17 cellular contexts compared by ENCODE assay signal in the genomic region with DNA sequence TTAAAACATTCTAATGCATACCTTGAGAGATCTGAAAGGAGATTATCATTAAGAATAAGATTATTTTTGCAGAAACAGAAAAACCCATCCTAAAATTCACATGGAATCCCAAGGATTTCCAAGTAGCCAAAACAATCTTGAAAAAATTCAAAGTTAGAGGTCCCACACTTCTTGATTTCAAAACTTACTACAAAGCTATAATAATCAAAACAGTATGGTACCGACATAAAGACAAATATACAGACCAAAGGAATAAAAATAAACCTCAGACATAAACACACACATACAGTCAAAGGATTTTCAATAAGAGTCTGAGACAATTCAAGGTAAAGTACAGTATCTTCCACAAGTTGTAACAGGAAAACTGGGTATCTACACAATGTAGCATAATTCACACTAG. TPM values are rescaled to one million over a fixed set of nuclear protein-coding genes. Genes with fewer than 3 reads are reported as not detected.
DNase-seq lines count a peak whose midpoint lies in the region; ATAC-seq, FAIRE-seq and TF ChIP-seq lines count a peak whose summit lies in the region.
"Had no signal": no experiment of that assay in that cellular context is flagged by ENCODE, and none has a peak within 500 bp of the region (broad histone marks: within the 10 kb centered on the region; RNA-seq: fewer than 3 reads in every experiment).

No MANE protein-coding gene starts in this region.

- H2AFZ ChIP-seq in astrocyte (ENCODE audit: low read depth, low read length), result no peak overlapping the region

- ATAC-seq in activated CD8-positive, alpha-beta memory T cell treated with anti-CD3 and anti-CD28 coated beads, Interleukin-2, amount 10 ng/mL, durations not matched to agents 7 days and 5 days, result no peak

- no peak overlapping the region for H3K9ac ChIP-seq in astrocyte (ENCODE audit: low read length)

- no peak overlapping the region for H3K4me3 ChIP-seq in CD4-positive, alpha-beta memory T cell (ENCODE audit: low read length in 2 of 2)
- H3K4me3 ChIP-seq in astrocyte (ENCODE audit: insufficient read depth, low read depth, low read length) (no peak overlapping the region), Caco-2 (ENCODE audit: low read depth, low read length) (no peak overlapping the region)

- peaks cover 5% of the 10 kb centered on the region for H3K9me3 Mint-ChIP-seq in activated CD8-positive, alpha-beta memory T cell treated with anti-CD3 and anti-CD28 coated beads, Interleukin-2, amount 10 ng/mL, durations not matched to agents 7 days and 5 days (ENCODE audit: low read depth)
- peaks cover 0 to 6% (median 3%) of the 10 kb centered on the region in 8 donors for H3K9me3 Mint-ChIP-seq in CD4-positive, alpha-beta memory T cell
- H3K9me3 Mint-ChIP-seq in astrocyte (ENCODE audit: unreplicated experiment) (peaks cover 5% of the 10 kb centered on the region), Caco-2 (ENCODE audit: unreplicated experiment) (peaks cover 18% of the 10 kb centered on the region)

- peaks cover 56% of the 10 kb centered on the region for H3K36me3 Mint-ChIP-seq in activated CD8-positive, alpha-beta memory T cell treated with anti-CD3 and anti-CD28 coated beads, Interleukin-2, amount 10 ng/mL, durations not matched to agents 7 days and 5 days
- peaks cover 11 to 25% of the 10 kb centered on the region in 2 donors for H3K36me3 Mint-ChIP-seq in CD4-positive, alpha-beta memory T cell
- peaks cover 9% of the 10 kb centered on the region for H3K36me3 Mint-ChIP-seq in astrocyte (ENCODE audit: low read depth, unreplicated experiment)
- no peaks in the 10 kb centered on the region for H3K36me3 Mint-ChIP-seq in Caco-2 (ENCODE audit: insufficient read depth, unreplicated experiment)
- H3K36me3 Mint-ChIP-seq: IgD-negative memory B cell had no signal

- no peak overlapping the region for H3K27ac ChIP-seq in CD4-positive, alpha-beta memory T cell (ENCODE audit: low read depth, low read length)
- H3K27ac ChIP-seq in astrocyte (ENCODE audit: low read depth, low read length), result no peak overlapping the region
- H3K27ac ChIP-seq: C4-2B had no signal

- POLR2A ChIA-PET in CD4-positive, alpha-beta memory T cell (lab: Charles Lee; ENCODE audit: partially characterized antibody), result interaction anchor here (1.5 kb wide), 1 partner anchor 16 kb away, joined by 5 read pairs; a partner anchor contains a TSS
- POLR2A ChIA-PET in Caco-2 (lab: Charles Lee), result no interaction called here

- H4K20me1 ChIP-seq in astrocyte (ENCODE audit: insufficient read depth, low read length), result peaks cover 68% of the 10 kb centered on the region

- BruUV-seq in Caco-2 (replicated peaks; lab: Mats Ljungman, UMichigan), result no TSS peak

- TF ChIP-seq CTCF in astrocyte (IDR thresholded peaks at IDR 0.05; ENCODE audit: insufficient read depth, low read depth, low read length) (no peak), Caco-2 (IDR thresholded peaks at IDR 0.05; ENCODE audit: insufficient read depth in 1 of 2, low read depth in 1 of 2, low read length in 1 of 2, severe bottlenecking in 1 of 2, unreplicated experiment in 1 of 2) (no peak)

- H3K4me3 Mint-ChIP-seq in activated CD8-positive, alpha-beta memory T cell treated with anti-CD3 and anti-CD28 coated beads, Interleukin-2, amount 10 ng/mL, durations not matched to agents 7 days and 5 days, result peak overlapping the region; percentile 64
- peak overlapping the region in 7 of 8 donors; percentile 28 to 71 (median 64) for H3K4me3 Mint-ChIP-seq in CD4-positive, alpha-beta memory T cell
- H3K4me3 Mint-ChIP-seq in astrocyte (ENCODE audit: unreplicated experiment), result no peak overlapping the region
- H3K4me3 Mint-ChIP-seq in Caco-2 (ENCODE audit: unreplicated experiment), result no peak overlapping the region

- H3K27ac Mint-ChIP-seq in activated CD8-positive, alpha-beta memory T cell treated with anti-CD3 and anti-CD28 coated beads, Interleukin-2, amount 10 ng/mL, durations not matched to agents 7 days and 5 days, result peak overlapping the region; percentile 77
- H3K27ac Mint-ChIP-seq in CD4-positive, alpha-beta memory T cell, result peak overlapping the region in 2 of 7 donors; percentile 7 to 26
- H3K27ac Mint-ChIP-seq in astrocyte (ENCODE audit: unreplicated experiment) (no peak overlapping the region), Caco-2 (ENCODE audit: unreplicated experiment) (no peak overlapping the region)

- peaks cover 44% of the 10 kb centered on the region for H3K4me1 ChIP-seq in CD4-positive, alpha-beta memory T cell (ENCODE audit: insufficient read depth, low read length)
- H3K4me1 ChIP-seq in astrocyte (ENCODE audit: insufficient read depth, low read length) (peaks cover 2% of the 10 kb centered on the region), Caco-2 (peaks cover 1% of the 10 kb centered on the region)

- FAIRE-seq in astrocyte (lab: Jason Lieb, UNC) (peak; percentile 5), islet of Langerhans (lab: Jason Lieb, UNC) (peak; percentile 41)

- H3K27me3 Mint-ChIP-seq in activated CD8-positive, alpha-beta memory T cell treated with anti-CD3 and anti-CD28 coated beads, Interleukin-2, amount 10 ng/mL, durations not matched to agents 7 days and 5 days, result no peaks in the 10 kb centered on the region
- no peaks in the 10 kb centered on the region for H3K27me3 Mint-ChIP-seq in CD4-positive, alpha-beta memory T cell
- H3K27me3 Mint-ChIP-seq in astrocyte (ENCODE audit: low read depth, unreplicated experiment) (no peaks in the 10 kb centered on the region), Caco-2 (ENCODE audit: insufficient read depth, unreplicated experiment) (no peaks in the 10 kb centered on the region)
- H3K27me3 Mint-ChIP-seq: IgD-negative memory B cell had no signal

- no peak overlapping the region for H3K4me2 ChIP-seq in astrocyte (ENCODE audit: low read length)

- peaks cover 50% of the 10 kb centered on the region for H3K4me1 Mint-ChIP-seq in activated CD8-positive, alpha-beta memory T cell treated with anti-CD3 and anti-CD28 coated beads, Interleukin-2, amount 10 ng/mL, durations not matched to agents 7 days and 5 days
- peaks cover 39 to 58% (median 42%) of the 10 kb centered on the region in 4 donors for H3K4me1 Mint-ChIP-seq in CD4-positive, alpha-beta memory T cell
- H3K4me1 Mint-ChIP-seq in astrocyte (ENCODE audit: low read depth, unreplicated experiment) (no peaks in the 10 kb centered on the region), Caco-2 (ENCODE audit: low read depth, unreplicated experiment) (peaks cover 13% of the 10 kb centered on the region)

- H3K79me2 ChIP-seq in astrocyte (ENCODE audit: insufficient read depth, low read length), result peaks cover 84% of the 10 kb centered on the region

- H3K36me3 ChIP-seq in CD4-positive, alpha-beta memory T cell (ENCODE audit: insufficient read depth, low read length), result no peaks in the 10 kb centered on the region
- no peaks in the 10 kb centered on the region for H3K36me3 ChIP-seq in astrocyte (ENCODE audit: insufficient read depth, low read length)
- H3K36me3 ChIP-seq in Caco-2 (ENCODE audit: control insufficient read depth, insufficient read depth, low read length), result no peaks in the 10 kb centered on the region

- CTCF ChIA-PET in activated CD8-positive, alpha-beta memory T cell treated with anti-CD3 and anti-CD28 coated beads, Interleukin-2, amount 10 ng/mL, durations not matched to agents 7 days and 5 days (lab: Charles Lee), result interaction anchor here (1.2 to 1.4 kb wide), 2 partner anchors 14 to 115 kb away, joined by 3 read pairs; no protein-coding TSS in a partner anchor
- CTCF ChIA-PET in CD4-positive, alpha-beta memory T cell (lab: Charles Lee; ENCODE audit: partially characterized antibody), result interaction anchor here (1.8 kb wide), 1 partner anchor 14 kb away, joined by 5 read pairs; no protein-coding TSS in a partner anchor
- CTCF ChIA-PET in Caco-2 (lab: Charles Lee), result no interaction called here

- no peak for DNase-seq in activated CD8-positive, alpha-beta memory T cell treated with anti-CD3 and anti-CD28 coated beads, Interleukin-2, amount 10 ng/mL, durations not matched to agents 7 days and 5 days
- no peak for DNase-seq in activated CD8-positive, alpha-beta memory T cell treated with anti-CD3 and anti-CD28 coated beads, Interleukin-2, amount 50 U/mL, for 4 hours
- DNase-seq in CD4-positive, alpha-beta memory T cell, result no peak
- no peak for DNase-seq in astrocyte (ENCODE audit: low read depth)
- DNase-seq in epidermal melanocyte (ENCODE audit: insufficient read length, low spot score), result no peak
- no peak for DNase-seq in Caco-2
- DNase-seq: DMS53; H7; NCI-H1105 treated with DMSO at 0.1 percent for 48 hours; NCI-H1694 treated with DMSO at 0.1 percent for 48 hours; NCI-H345; NCI-H69; NK-92 treated with Interleukin-12 subunit alpha and Interleukin-12 subunit beta, amount 100 ng/mL, for 24 hours; SHP77 treated with DMSO at 0.1 percent for 48 hours had no signal

- intact Hi-C loops in CD4-positive, alpha-beta memory T cell (cut with micrococcal nuclease), result no loop called here
- intact Hi-C loops in Caco-2 (cut with micrococcal nuclease; ENCODE audit: unreplicated experiment), result no loop called here

- H3K9me3 ChIP-seq in CD4-positive, alpha-beta memory T cell (ENCODE audit: control insufficient read depth in 1 of 2, low read length in 2 of 2), result no peaks in the 10 kb centered on the region
- H3K9me3 ChIP-seq in astrocyte (ENCODE audit: insufficient read depth, low read depth, low read length) (no peaks in the 10 kb centered on the region), Caco-2 (no peaks in the 10 kb centered on the region)

- H3K27me3 ChIP-seq in CD4-positive, alpha-beta memory T cell (ENCODE audit: insufficient read depth, low read length), result no peaks in the 10 kb centered on the region
- H3K27me3 ChIP-seq in astrocyte (ENCODE audit: insufficient read depth, low read length) (no peaks in the 10 kb centered on the region), Caco-2 (replicated peaks; ENCODE audit: control insufficient read depth, insufficient read depth, low read length) (no peaks in the 10 kb centered on the region)

RNA-seq across cellular contexts. Expression of a gene that starts 16.2 kb away (rescaled TPM):
- 10 to 100 TPM; 13.3 to 19.1 TPM for total RNA-seq in activated CD8-positive, alpha-beta memory T cell treated with anti-CD3 and anti-CD28 coated beads, Interleukin-2, amount 10 ng/mL, durations not matched to agents 7 days and 5 days
- total RNA-seq in CD4-positive, alpha-beta memory T cell, result 1 to 10 TPM; 5.8 to 6.2 TPM
- polyA plus RNA-seq in CD4-positive, alpha-beta memory T cell, result 10 to 100 TPM in 1 of 2 donors, 1 to 10 TPM in 1; 7.3 to 15.5 TPM
- 20.5 and 25.0 TPM in 2 replicates for total RNA-seq in astrocyte
- 11.9 and 12.1 TPM in 2 replicates for total RNA-seq in Caco-2 (2022)

Comparison
In these comparisons a context has a peak if more than half of its experiments do, and no peak if none do; other contexts are left out.
1. H3K4me3 Mint-ChIP-seq: peak in activated CD8-positive, alpha-beta memory T cell treated with anti-CD3 and anti-CD28 coated beads, Interleukin-2, amount 10 ng/mL, durations not matched to agents 7 days and 5 days (single experiment) and CD4-positive, alpha-beta memory T cell (7 of 8); none in astrocyte (single experiment) and Caco-2 (single experiment).